ENCODE assay signal across 2 cellular contexts in genomic region chr4:8228319-8229250, GRCh38.
A peak's percentile ranks its signal among the peaks of the same experiment; 100 is the strongest.
TF ChIP-seq lines count a peak whose summit lies in the region.

No MANE protein-coding gene starts in this region.

TF ChIP-seq in GM12878, 131 proteins besides CTCF, POLR2A, EP300 and RAD21 (continues in another document):
- peak; percentile 68 for TF ChIP-seq USF1 (IDR thresholded peaks at IDR 0.05; ENCODE audit: borderline replicate concordance, extremely low read length, insufficient read depth, low read depth, low read length)
- TF ChIP-seq SMARCA5 (IDR thresholded peaks at IDR 0.05) = peak; percentile 61
- peak; percentile 81 for TF ChIP-seq MYC (IDR thresholded peaks at IDR 0.05; ENCODE audit: insufficient read depth, insufficient read length, insufficient replicate concordance, low read length, severe bottlenecking)
- TF ChIP-seq, protein P1, sequence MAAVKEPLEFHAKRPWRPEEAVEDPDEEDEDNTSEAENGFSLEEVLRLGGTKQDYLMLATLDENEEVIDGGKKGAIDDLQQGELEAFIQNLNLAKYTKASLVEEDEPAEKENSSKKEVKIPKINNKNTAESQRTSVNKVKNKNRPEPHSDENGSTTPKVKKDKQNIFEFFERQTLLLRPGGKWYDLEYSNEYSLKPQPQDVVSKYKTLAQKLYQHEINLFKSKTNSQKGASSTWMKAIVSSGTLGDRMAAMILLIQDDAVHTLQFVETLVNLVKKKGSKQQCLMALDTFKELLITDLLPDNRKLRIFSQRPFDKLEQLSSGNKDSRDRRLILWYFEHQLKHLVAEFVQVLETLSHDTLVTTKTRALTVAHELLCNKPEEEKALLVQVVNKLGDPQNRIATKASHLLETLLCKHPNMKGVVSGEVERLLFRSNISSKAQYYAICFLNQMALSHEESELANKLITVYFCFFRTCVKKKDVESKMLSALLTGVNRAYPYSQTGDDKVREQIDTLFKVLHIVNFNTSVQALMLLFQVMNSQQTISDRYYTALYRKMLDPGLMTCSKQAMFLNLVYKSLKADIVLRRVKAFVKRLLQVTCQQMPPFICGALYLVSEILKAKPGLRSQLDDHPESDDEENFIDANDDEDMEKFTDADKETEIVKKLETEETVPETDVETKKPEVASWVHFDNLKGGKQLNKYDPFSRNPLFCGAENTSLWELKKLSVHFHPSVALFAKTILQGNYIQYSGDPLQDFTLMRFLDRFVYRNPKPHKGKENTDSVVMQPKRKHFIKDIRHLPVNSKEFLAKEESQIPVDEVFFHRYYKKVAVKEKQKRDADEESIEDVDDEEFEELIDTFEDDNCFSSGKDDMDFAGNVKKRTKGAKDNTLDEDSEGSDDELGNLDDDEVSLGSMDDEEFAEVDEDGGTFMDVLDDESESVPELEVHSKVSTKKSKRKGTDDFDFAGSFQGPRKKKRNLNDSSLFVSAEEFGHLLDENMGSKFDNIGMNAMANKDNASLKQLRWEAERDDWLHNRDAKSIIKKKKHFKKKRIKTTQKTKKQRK (IDR thresholded peaks at IDR 0.05; ENCODE audit: low read depth, low read length) = no peak
- no peak for TF ChIP-seq CEBPB (IDR thresholded peaks at IDR 0.05; ENCODE audit: borderline replicate concordance in 1 of 2, low read depth in 2 of 2, low read length in 2 of 2)
- no peak for TF ChIP-seq EGR1 (IDR thresholded peaks at IDR 0.05; ENCODE audit: borderline replicate concordance in 1 of 2, low read depth in 2 of 2, low read length in 2 of 2)
- no peak; the same call in 1 of the 2 replicates for TF ChIP-seq CHD2 (IDR thresholded peaks at IDR 0.05; ENCODE audit: borderline replicate concordance, low read depth, low read length)
- no peak for TF ChIP-seq EZH2 (IDR thresholded peaks at IDR 0.05; ENCODE audit: borderline replicate concordance, control insufficient read depth, low read depth, low read length)
- TF ChIP-seq CREM (IDR thresholded peaks at IDR 0.05; ENCODE audit: low read depth) = peak; percentile 53
- TF ChIP-seq ZNF207 (IDR thresholded peaks at IDR 0.05; ENCODE audit: borderline replicate concordance) = peak; percentile 49; the same call in 1 of the 2 replicates
- peak; percentile 96 for TF ChIP-seq TCF12 (IDR thresholded peaks at IDR 0.05; ENCODE audit: low read depth, low read length)
- TF ChIP-seq, protein P2, sequence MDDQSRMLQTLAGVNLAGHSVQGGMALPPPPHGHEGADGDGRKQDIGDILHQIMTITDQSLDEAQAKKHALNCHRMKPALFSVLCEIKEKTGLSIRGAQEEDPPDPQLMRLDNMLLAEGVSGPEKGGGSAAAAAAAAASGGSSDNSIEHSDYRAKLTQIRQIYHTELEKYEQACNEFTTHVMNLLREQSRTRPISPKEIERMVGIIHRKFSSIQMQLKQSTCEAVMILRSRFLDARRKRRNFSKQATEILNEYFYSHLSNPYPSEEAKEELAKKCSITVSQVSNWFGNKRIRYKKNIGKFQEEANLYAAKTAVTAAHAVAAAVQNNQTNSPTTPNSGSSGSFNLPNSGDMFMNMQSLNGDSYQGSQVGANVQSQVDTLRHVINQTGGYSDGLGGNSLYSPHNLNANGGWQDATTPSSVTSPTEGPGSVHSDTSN (IDR thresholded peaks at IDR 0.05; ENCODE audit: insufficient replicate concordance, low read depth, low read length) = peak; percentile 28
- 0 out of 2 replicates have a peak, but pooled peaks have one; percentile 24 for TF ChIP-seq NR2C1 (IDR thresholded peaks at IDR 0.05)
- TF ChIP-seq POLR2AphosphoS2 (IDR thresholded peaks at IDR 0.05; ENCODE audit: low read depth, low read length) = no peak
- 0 out of 2 replicates have a peak, but pooled peaks have one; percentile 35 for TF ChIP-seq JUND (IDR thresholded peaks at IDR 0.05; ENCODE audit: low read depth, low read length)
- TF ChIP-seq LARP7 (IDR thresholded peaks at IDR 0.05) = peak; percentile 20; the same call in 1 of the 2 replicates
- no peak for TF ChIP-seq FOXM1 (IDR thresholded peaks at IDR 0.05; ENCODE audit: low read depth, low read length)
- peak; percentile 100 for TF ChIP-seq BACH1 (IDR thresholded peaks at IDR 0.05; ENCODE audit: borderline replicate concordance)
- peak; percentile 62 for TF ChIP-seq MLLT1 (IDR thresholded peaks at IDR 0.05)
- TF ChIP-seq POU2F2 (IDR thresholded peaks at IDR 0.05; ENCODE audit: borderline replicate concordance, low read depth, low read length) = peak; percentile 85; the same call in 2 of the 3 replicates
- TF ChIP-seq GATAD2B (conservative IDR thresholded peaks at IDR 0.05; ENCODE audit: low read depth) = peak; percentile 91
- TF ChIP-seq ATF7 (IDR thresholded peaks at IDR 0.05; ENCODE audit: low read depth) = peak; percentile 47; the same call in 1 of the 2 replicates
- TF ChIP-seq RELA (IDR thresholded peaks at IDR 0.05; ENCODE audit: borderline replicate concordance, partially characterized antibody) = peak; percentile 72
- peak; percentile 68 for TF ChIP-seq BCL11A (IDR thresholded peaks at IDR 0.05; ENCODE audit: low read depth, low read length)
- TF ChIP-seq RUNX3 (IDR thresholded peaks at IDR 0.05; ENCODE audit: low read length) = peak; percentile 75
- TF ChIP-seq DPF2 (IDR thresholded peaks at IDR 0.05) = peak; percentile 95

TF ChIP-seq in HepG2, 621 proteins besides CTCF, POLR2A, EP300 and RAD21:
- peak; percentile 96 for TF ChIP-seq MAFF (IDR thresholded peaks at IDR 0.05; ENCODE audit: low read depth, low read length)
- no peak for TF ChIP-seq ZNF644 (CRISPR knock-in tag; IDR thresholded peaks at IDR 0.05; ENCODE audit: low read depth)
- 0 out of 2 replicates have a peak, but pooled peaks have one; percentile 33 for TF ChIP-seq NFIB (CRISPR knock-in tag; IDR thresholded peaks at IDR 0.05; ENCODE audit: borderline replicate concordance)
- TF ChIP-seq MYC (CRISPR knock-in tag; IDR thresholded peaks at IDR 0.05; ENCODE audit: borderline replicate concordance) = peak; percentile 10; the same call in 1 of the 2 replicates
- TF ChIP-seq HNRNPL (IDR thresholded peaks at IDR 0.05; ENCODE audit: low read depth, low read length) = 0 out of 2 replicates have a peak, but pooled peaks have one; percentile 36
- peak; percentile 94 for TF ChIP-seq NFE2L2 (IDR thresholded peaks at IDR 0.05; ENCODE audit: low read length)
- peak; percentile 72 for TF ChIP-seq ZBTB33 (CRISPR knock-in tag; IDR thresholded peaks at IDR 0.05)
- TF ChIP-seq MAFG (CRISPR knock-in tag; IDR thresholded peaks at IDR 0.05) = peak; percentile 78
- TF ChIP-seq ZNF776 (CRISPR knock-in tag; IDR thresholded peaks at IDR 0.05) = peak; percentile 46; the same call in 1 of the 2 replicates
- TF ChIP-seq RBFOX2 (IDR thresholded peaks at IDR 0.05; ENCODE audit: low read depth, low read length) = 0 out of 2 replicates have a peak, but pooled peaks have one; percentile 33
- no peak for TF ChIP-seq KLF9 (CRISPR knock-in tag; IDR thresholded peaks at IDR 0.05; ENCODE audit: low read depth)
- TF ChIP-seq, protein P3, sequence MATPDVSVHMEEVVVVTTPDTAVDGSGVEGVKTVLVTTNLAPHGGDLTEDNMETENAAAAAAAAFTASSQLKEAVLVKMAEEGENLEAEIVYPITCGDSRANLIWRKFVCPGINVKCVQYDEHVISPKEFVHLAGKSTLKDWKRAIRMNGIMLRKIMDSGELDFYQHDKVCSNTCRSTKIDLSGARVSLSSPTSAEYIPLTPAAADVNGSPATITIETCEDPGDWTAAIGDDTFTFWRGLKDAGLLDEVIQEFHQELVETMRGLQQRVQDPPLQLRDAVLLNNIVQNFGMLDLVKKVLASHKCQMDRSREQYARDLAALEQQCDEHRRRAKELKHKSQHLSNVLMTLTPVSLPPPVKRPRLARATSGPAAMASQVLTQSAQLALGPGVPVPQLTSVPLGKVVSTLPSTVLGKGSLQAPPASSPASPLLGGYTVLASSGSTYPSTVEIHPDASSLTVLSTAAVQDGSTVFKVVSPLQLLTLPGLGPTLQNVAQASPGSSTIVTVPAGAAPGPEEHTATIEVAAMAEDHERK (CRISPR knock-in tag; IDR thresholded peaks at IDR 0.05; ENCODE audit: low read depth) = no peak
- TF ChIP-seq, protein P4, sequence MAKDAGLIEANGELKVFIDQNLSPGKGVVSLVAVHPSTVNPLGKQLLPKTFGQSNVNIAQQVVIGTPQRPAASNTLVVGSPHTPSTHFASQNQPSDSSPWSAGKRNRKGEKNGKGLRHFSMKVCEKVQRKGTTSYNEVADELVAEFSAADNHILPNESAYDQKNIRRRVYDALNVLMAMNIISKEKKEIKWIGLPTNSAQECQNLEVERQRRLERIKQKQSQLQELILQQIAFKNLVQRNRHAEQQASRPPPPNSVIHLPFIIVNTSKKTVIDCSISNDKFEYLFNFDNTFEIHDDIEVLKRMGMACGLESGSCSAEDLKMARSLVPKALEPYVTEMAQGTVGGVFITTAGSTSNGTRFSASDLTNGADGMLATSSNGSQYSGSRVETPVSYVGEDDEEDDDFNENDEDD (CRISPR knock-in tag; IDR thresholded peaks at IDR 0.05; ENCODE audit: borderline replicate concordance) = no peak
- TF ChIP-seq MAFK (conservative IDR thresholded peaks at IDR 0.05 in 1 of 2, IDR thresholded peaks at IDR 0.05 in 1 of 2; ENCODE audit: low read length in 2 of 2) = peak; percentile 98
- TF ChIP-seq ZNF720 (CRISPR knock-in tag; IDR thresholded peaks at IDR 0.05) = no peak
- TF ChIP-seq AGO2 (optimal IDR thresholded peaks at IDR 0.05; ENCODE audit: low read depth, low read length) = peak; percentile 54
- peak; percentile 57 for TF ChIP-seq RBM22 (optimal IDR thresholded peaks at IDR 0.05; ENCODE audit: low read length)
- TF ChIP-seq NFE2 (CRISPR knock-in tag; IDR thresholded peaks at IDR 0.05) = peak; percentile 74; the same call in 1 of the 2 replicates
- TF ChIP-seq ZNF431 (CRISPR knock-in tag; IDR thresholded peaks at IDR 0.05; ENCODE audit: borderline replicate concordance, low read depth) = no peak
- TF ChIP-seq ZC3H13 (CRISPR knock-in tag; IDR thresholded peaks at IDR 0.05) = peak; percentile 62; the same call in 1 of the 2 replicates
- TF ChIP-seq HNRNPLL (IDR thresholded peaks at IDR 0.05; ENCODE audit: low read depth, low read length, poor library complexity, severe bottlenecking) = no peak
- TF ChIP-seq, protein P5, sequence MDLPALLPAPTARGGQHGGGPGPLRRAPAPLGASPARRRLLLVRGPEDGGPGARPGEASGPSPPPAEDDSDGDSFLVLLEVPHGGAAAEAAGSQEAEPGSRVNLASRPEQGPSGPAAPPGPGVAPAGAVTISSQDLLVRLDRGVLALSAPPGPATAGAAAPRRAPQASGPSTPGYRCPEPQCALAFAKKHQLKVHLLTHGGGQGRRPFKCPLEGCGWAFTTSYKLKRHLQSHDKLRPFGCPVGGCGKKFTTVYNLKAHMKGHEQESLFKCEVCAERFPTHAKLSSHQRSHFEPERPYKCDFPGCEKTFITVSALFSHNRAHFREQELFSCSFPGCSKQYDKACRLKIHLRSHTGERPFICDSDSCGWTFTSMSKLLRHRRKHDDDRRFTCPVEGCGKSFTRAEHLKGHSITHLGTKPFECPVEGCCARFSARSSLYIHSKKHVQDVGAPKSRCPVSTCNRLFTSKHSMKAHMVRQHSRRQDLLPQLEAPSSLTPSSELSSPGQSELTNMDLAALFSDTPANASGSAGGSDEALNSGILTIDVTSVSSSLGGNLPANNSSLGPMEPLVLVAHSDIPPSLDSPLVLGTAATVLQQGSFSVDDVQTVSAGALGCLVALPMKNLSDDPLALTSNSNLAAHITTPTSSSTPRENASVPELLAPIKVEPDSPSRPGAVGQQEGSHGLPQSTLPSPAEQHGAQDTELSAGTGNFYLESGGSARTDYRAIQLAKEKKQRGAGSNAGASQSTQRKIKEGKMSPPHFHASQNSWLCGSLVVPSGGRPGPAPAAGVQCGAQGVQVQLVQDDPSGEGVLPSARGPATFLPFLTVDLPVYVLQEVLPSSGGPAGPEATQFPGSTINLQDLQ (CRISPR knock-in tag; IDR thresholded peaks at IDR 0.05) = 0 out of 2 replicates have a peak, but pooled peaks have one; percentile 35
- peak; percentile 50; the same call in 1 of the 2 replicates for TF ChIP-seq ZNF687 (CRISPR knock-in tag; IDR thresholded peaks at IDR 0.05)
